15 cellular contexts compared by ENCODE assay signal in the genomic region with DNA sequence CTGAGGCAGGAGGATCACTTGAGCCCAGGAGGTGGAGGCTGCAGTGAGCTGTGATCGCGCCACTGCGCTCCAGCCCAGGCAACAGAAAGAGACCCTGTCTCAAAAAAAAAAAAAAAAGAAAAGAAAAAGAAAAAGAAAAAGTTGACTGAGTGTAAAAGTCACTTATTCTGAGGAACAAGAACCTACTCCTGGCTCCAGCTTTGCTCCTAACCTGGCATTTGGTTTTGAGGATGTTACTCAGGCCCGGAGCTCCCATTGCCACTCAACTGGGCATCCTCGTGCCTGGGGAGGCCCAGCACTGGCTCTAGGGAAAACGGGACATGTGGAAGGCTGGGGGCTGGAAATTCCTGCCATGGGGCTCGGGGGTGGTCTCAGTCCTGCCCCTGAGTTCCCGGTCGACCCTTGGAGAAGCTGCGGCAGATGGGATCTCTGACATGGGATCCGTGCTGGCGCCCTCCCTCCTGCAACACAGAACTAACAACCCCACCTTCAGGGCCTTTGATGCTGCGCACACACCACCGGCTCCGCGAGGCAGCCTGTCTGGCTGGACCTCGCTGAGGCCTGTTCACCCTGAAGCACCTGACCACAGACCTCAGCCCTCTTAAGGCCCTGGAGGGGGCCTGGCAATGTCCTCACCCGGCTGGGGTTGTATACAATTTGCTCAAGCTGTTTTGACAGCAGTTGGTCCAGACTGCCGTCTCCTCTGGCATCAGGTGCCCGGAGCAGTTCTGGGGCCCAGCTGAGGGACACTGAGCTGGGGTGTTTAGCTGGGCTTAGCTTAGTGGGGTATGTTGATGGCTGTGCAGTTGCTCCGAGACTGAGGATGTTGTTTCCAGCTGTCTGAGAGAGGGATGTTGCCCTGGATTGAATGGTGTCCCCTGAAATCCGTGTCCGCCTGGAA. TPM values are rescaled to one million over a fixed set of nuclear protein-coding genes. Genes with fewer than 3 reads are reported as not detected.
A peak's percentile ranks its signal among the peaks of the same experiment; 100 is the strongest.
DNase-seq lines count a peak whose midpoint lies in the region; ATAC-seq and TF ChIP-seq lines count a peak whose summit lies in the region.
"Had no signal": no experiment of that assay in that cellular context is flagged by ENCODE, and none has a peak within 500 bp of the region (broad histone marks: within the 10 kb centered on the region; RNA-seq: fewer than 3 reads in every experiment).

No MANE protein-coding gene starts in this region.

- H3K36me3 Mint-ChIP-seq in T-helper 2 cell treated with Interferon-gamma antibody and Interleukin-4, amounts not matched to agents 5 μg/mL and 100 μg/mL, for 36 hours (ENCODE audit: low read depth): no peaks in the 10 kb centered on the region
- H3K36me3 Mint-ChIP-seq in GM23338 (ENCODE audit: low read depth) (no peaks in the 10 kb centered on the region; the same call in 2 of the 3 replicates), neural crest cell (ENCODE audit: low read depth) (no peaks in the 10 kb centered on the region)
- H3K36me3 Mint-ChIP-seq in activated naive CD8-positive, alpha-beta T cell treated with anti-CD3 and anti-CD28 coated beads for 36 hours: peaks cover 3% of the 10 kb centered on the region

- no peak overlapping the region for H3K4me2 ChIP-seq in GM23338

- H3K4me1 Mint-ChIP-seq in T-helper 2 cell treated with Interferon-gamma antibody and Interleukin-4, amounts not matched to agents 5 μg/mL and 100 μg/mL, for 36 hours (ENCODE audit: low read depth): peaks cover 44% of the 10 kb centered on the region
- H3K4me1 Mint-ChIP-seq in GM23338 (no peaks in the 10 kb centered on the region; the same call in 2 of the 3 replicates), neural crest cell (peaks cover under 1% of the 10 kb centered on the region)
- H3K4me1 Mint-ChIP-seq in activated naive CD8-positive, alpha-beta T cell treated with anti-CD3 and anti-CD28 coated beads for 36 hours: peaks cover 58% of the 10 kb centered on the region

- WGBS in ovary, 3 donors: 87 to 89% (median 87%) methylated on average over 23 of the region's 23 CpGs

- no peak for DNase-seq in T-helper 2 cell treated with Interferon-gamma antibody and Interleukin-4, amounts not matched to agents 5 μg/mL and 100 μg/mL, for 36 hours (ENCODE audit: low spot score)
- DNase-seq in T-helper 2 cell: no peak
- no peak for DNase-seq in GM23338 (ENCODE audit: low spot score)
- no peak for DNase-seq in activated naive CD8-positive, alpha-beta T cell treated with anti-CD3 and anti-CD28 coated beads for 36 hours
- no peak for DNase-seq in neural crest cell (ENCODE audit: low read depth, low spot score)
- DNase-seq in activated effector memory CD4-positive, alpha-beta T cell treated with Interleukin-2 at 50 U/mL for 16 hours: no peak
- DNase-seq in hippocampal formation (lab: John Stamatoyannopoulos, UW): no peak
- DNase-seq in ovary: no peak
- DNase-seq: activated CD4-positive, alpha-beta T cell treated with anti-CD3 and anti-CD28 coated beads, Interleukin-2, amount 50 U/mL, for 48 hours; adrenal gland; NCI-H1105 treated with DMSO at 0.1 percent for 48 hours; NCI-H446 treated with DMSO at 0.1 percent for 48 hours had no signal

- no peaks in the 10 kb centered on the region for H3K36me3 ChIP-seq in GM23338 (ENCODE audit: insufficient read depth)
- H3K36me3 ChIP-seq in ovary: no peaks in the 10 kb centered on the region
- H3K36me3 ChIP-seq: adrenal gland had no signal

- H3K4me1 ChIP-seq in GM23338 (ENCODE audit: insufficient read depth) (no peaks in the 10 kb centered on the region), ovary (ENCODE audit: insufficient read depth) (peaks cover 2% of the 10 kb centered on the region)
- H3K4me1 ChIP-seq: adrenal gland had no signal

- TF ChIP-seq CTCF in GM23338 (conservative IDR thresholded peaks at IDR 0.05; ENCODE audit: low read depth in 2 of 2) (no peak), neural crest cell (conservative IDR thresholded peaks at IDR 0.05) (no peak), ovary (IDR thresholded peaks at IDR 0.05) (no peak)

- no peaks in the 10 kb centered on the region for H3K9me2 ChIP-seq in GM23338 (ENCODE audit: insufficient read depth)

- no peak overlapping the region for H2AFZ ChIP-seq in GM23338

- peak; percentile 15 for ATAC-seq in GM23338

- no peaks in the 10 kb centered on the region for H4K20me1 ChIP-seq in GM23338 (replicated peaks; ENCODE audit: insufficient read depth)

- no peaks in the 10 kb centered on the region; the same call in 1 of the 2 replicates for H3F3A ChIP-seq in GM23338 (replicated peaks; ENCODE audit: low read depth)

- no peak overlapping the region for H3K27ac ChIP-seq in GM23338 (ENCODE audit: low read depth)
- no peak overlapping the region for H3K27ac ChIP-seq in ovary
- H3K27ac ChIP-seq: adrenal gland had no signal

- peak overlapping the region; percentile 27 for H3K27ac Mint-ChIP-seq in T-helper 2 cell treated with Interferon-gamma antibody and Interleukin-4, amounts not matched to agents 5 μg/mL and 100 μg/mL, for 36 hours
- H3K27ac Mint-ChIP-seq in GM23338 (no peak overlapping the region), neural crest cell (ENCODE audit: unreplicated experiment) (peak overlapping the region; percentile 19)
- peak overlapping the region; percentile 90 for H3K27ac Mint-ChIP-seq in activated naive CD8-positive, alpha-beta T cell treated with anti-CD3 and anti-CD28 coated beads for 36 hours

- H3K79me2 ChIP-seq in GM23338 (replicated peaks; ENCODE audit: insufficient read depth): no peaks in the 10 kb centered on the region

- intact Hi-C loops in ovary (cut with DNase I): no loop called here

- H3K27me3 ChIP-seq in GM23338 (ENCODE audit: insufficient read depth) (no peaks in the 10 kb centered on the region), ovary (no peaks in the 10 kb centered on the region)
- H3K27me3 ChIP-seq: adrenal gland had no signal

- no peak for TF ChIP-seq EP300 in ovary (IDR thresholded peaks at IDR 0.05)

- no peak overlapping the region for H3K4me3 Mint-ChIP-seq in T-helper 2 cell treated with Interferon-gamma antibody and Interleukin-4, amounts not matched to agents 5 μg/mL and 100 μg/mL, for 36 hours
- no peak overlapping the region for H3K4me3 Mint-ChIP-seq in GM23338
- H3K4me3 Mint-ChIP-seq in activated naive CD8-positive, alpha-beta T cell treated with anti-CD3 and anti-CD28 coated beads for 36 hours: peak overlapping the region; percentile 27
- no peak overlapping the region for H3K4me3 Mint-ChIP-seq in neural crest cell

- no peak overlapping the region for H3K4me3 ChIP-seq in GM23338
- H3K4me3 ChIP-seq in ovary: no peak overlapping the region
- H3K4me3 ChIP-seq: adrenal gland had no signal

- no peaks in the 10 kb centered on the region for H3K9me3 Mint-ChIP-seq in T-helper 2 cell treated with Interferon-gamma antibody and Interleukin-4, amounts not matched to agents 5 μg/mL and 100 μg/mL, for 36 hours
- H3K9me3 Mint-ChIP-seq in GM23338: no peaks in the 10 kb centered on the region; the same call in 2 of the 3 replicates
- H3K9me3 Mint-ChIP-seq in activated naive CD8-positive, alpha-beta T cell treated with anti-CD3 and anti-CD28 coated beads for 36 hours: peaks cover 4% of the 10 kb centered on the region
- H3K9me3 Mint-ChIP-seq in neural crest cell: no peaks in the 10 kb centered on the region

- no peak for TF ChIP-seq POLR2A in ovary (IDR thresholded peaks at IDR 0.05)

- H3K9me3 ChIP-seq in ovary: no peaks in the 10 kb centered on the region
- H3K9me3 ChIP-seq: adrenal gland had no signal

- H3K27me3 Mint-ChIP-seq in T-helper 2 cell treated with Interferon-gamma antibody and Interleukin-4, amounts not matched to agents 5 μg/mL and 100 μg/mL, for 36 hours (ENCODE audit: low read depth): peaks cover 2% of the 10 kb centered on the region
- peaks cover 7% of the 10 kb centered on the region for H3K27me3 Mint-ChIP-seq in GM23338 (ENCODE audit: insufficient read depth, low read depth, poor library complexity)
- no peaks in the 10 kb centered on the region for H3K27me3 Mint-ChIP-seq in activated naive CD8-positive, alpha-beta T cell treated with anti-CD3 and anti-CD28 coated beads for 36 hours
- H3K27me3 Mint-ChIP-seq in neural crest cell (ENCODE audit: low read depth): peaks cover 16% of the 10 kb centered on the region

TF ChIP-seq in GM23338, 12 proteins besides CTCF, POLR2A, EP300 and RAD21 (continues in another document):
- no peak for TF ChIP-seq POLR2AphosphoS5 (IDR thresholded peaks at IDR 0.05; ENCODE audit: low read depth)
- TF ChIP-seq EZH2phosphoT487 (IDR thresholded peaks at IDR 0.05; ENCODE audit: unreplicated experiment): no peak
- TF ChIP-seq CREB1 (CRISPR knock-in tag; IDR thresholded peaks at IDR 0.05; ENCODE audit: low read depth): no peak
- no peak for TF ChIP-seq EZH2 (IDR thresholded peaks at IDR 0.05; ENCODE audit: low read depth, unreplicated experiment)

RNA-seq across cellular contexts. Expression of a gene that starts 12.3 kb away (rescaled TPM):
- 0.42 and 0.58 TPM in 2 replicates for total RNA-seq in GM23338 (2014; rRNA removed; shearing (Covaris generic))
- polyA plus RNA-seq in GM23338 (2016; fragmentation: Nextera tagmentation; extraction: Ambion mirVana) (0.44 TPM in 1 of 2 replicates, not detected in the other), ovary (under 1 TPM in 1 of 2 donors, not detected in 1; 0.48 TPM)
- 100 to 1,000 TPM; 291 to 293 TPM for total RNA-seq in activated naive CD8-positive, alpha-beta T cell treated with anti-CD3 and anti-CD28 coated beads for 36 hours
- total RNA-seq in neural crest cell (not detected in 2 replicates), ovary (1 to 10 TPM in 4 of 7 donors, under 1 TPM in 1, not detected in 2; 0.58 to 1.3 (median 1.1) TPM)
- total RNA-seq: chondrocyte, frontal cortex had no signal

RNA-seq across cellular contexts. Expression of a gene that starts 28.5 kb away (rescaled TPM):
- total RNA-seq in GM23338 (2014; rRNA removed; shearing (Covaris generic)): 0.16 and 1.3 TPM in 2 replicates
- 0.21 TPM in 1 of 2 replicates, not detected in the other for polyA plus RNA-seq in GM23338 (2016; fragmentation: Nextera tagmentation; extraction: Ambion mirVana)
- total RNA-seq in activated naive CD8-positive, alpha-beta T cell treated with anti-CD3 and anti-CD28 coated beads for 36 hours: under 1 TPM; 0.72 to 0.74 TPM
- total RNA-seq in neural crest cell: not detected in 2 replicates
- total RNA-seq in ovary: 10 to 100 TPM in 1 of 7 donors, 1 to 10 TPM in 6; 3.9 to 20.8 (median 9.1) TPM
- 1 to 10 TPM; 2.1 to 7.9 TPM for polyA plus RNA-seq in ovary

RNA-seq across cellular contexts. Expression of a gene that starts 31.6 kb away (rescaled TPM):
- 48.4 and 66.4 TPM in 2 replicates for total RNA-seq in GM23338 (2014; rRNA removed; shearing (Covaris generic))
- 43.5 and 55.3 TPM in 2 replicates for polyA plus RNA-seq in GM23338 (2016; fragmentation: Nextera tagmentation; extraction: Ambion mirVana)
- 100 to 1,000 TPM; 110 to 115 TPM for total RNA-seq in activated naive CD8-positive, alpha-beta T cell treated with anti-CD3 and anti-CD28 coated beads for 36 hours
- 163 and 165 TPM in 2 replicates for total RNA-seq in neural crest cell
- total RNA-seq in ovary: 100 to 1,000 TPM in 5 of 7 donors, 10 to 100 TPM in 2; 46.0 to 160 (median 121) TPM
- 100 to 1,000 TPM in 1 of 2 donors, 10 to 100 TPM in 1; 81.2 to 134 TPM for polyA plus RNA-seq in ovary

RNA-seq across cellular contexts. Expression of a gene that starts 54.0 kb away (rescaled TPM):
- 0.66 and 1.1 TPM in 2 replicates for total RNA-seq in GM23338 (2014; rRNA removed; shearing (Covaris generic))
- polyA plus RNA-seq in GM23338 (2016; fragmentation: Nextera tagmentation; extraction: Ambion mirVana): 0.10 and 0.23 TPM in 2 replicates
- total RNA-seq in activated naive CD8-positive, alpha-beta T cell treated with anti-CD3 and anti-CD28 coated beads for 36 hours: under 1 TPM; 0.10 to 0.23 TPM
- total RNA-seq in neural crest cell: 0.20 and 0.23 TPM in 2 replicates
- not detected for total RNA-seq in ovary
- polyA plus RNA-seq in ovary: not detected
- total RNA-seq: chondrocyte, frontal cortex, subcutaneous adipose tissue had no signal
- polyA plus RNA-seq: adrenal gland had no signal

Comparison
In these comparisons a context has a peak if more than half of its experiments do, and no peak if none do; other contexts are left out.
1. RNA of a gene that starts 12.3 kb away (total RNA-seq): 291 to 293 TPM in activated naive CD8-positive, alpha-beta T cell treated with anti-CD3 and anti-CD28 coated beads for 36 hours; 0.58 to 1.3 TPM in ovary, 0.42 to 0.58 TPM in GM23338 and not detected in neural crest cell; every median in the first group is over 100 times any median in the second.